ENCODE assay signal across 23 cellular contexts in genomic region chr2:45753381-45753780, GRCh38.
DNase-seq lines count a peak whose midpoint lies in the region; ATAC-seq and TF ChIP-seq lines count a peak whose summit lies in the region.
"Had no signal": no experiment of that assay in that cellular context is flagged by ENCODE, and none has a peak within 500 bp of the region (broad histone marks: within the 10 kb centered on the region; RNA-seq: fewer than 3 reads in every experiment).

No MANE protein-coding gene starts in this region.

- peaks cover 5% of the 10 kb centered on the region for H3K36me3 Mint-ChIP-seq in brain
- H3K36me3 Mint-ChIP-seq: CD14-positive monocyte had no signal

- intact Hi-C loops in mucosa of descending colon (cut with DNase I, micrococcal nuclease): no loop called here
- intact Hi-C loops in cardiac septum (cut with DNase I): no loop called here

- no peak for TF ChIP-seq CTCF in brain (conservative IDR thresholded peaks at IDR 0.05)
- no peak for TF ChIP-seq CTCF in mucosa of descending colon (IDR thresholded peaks at IDR 0.05)

- H3K36me3 ChIP-seq in KOPT-K1 (ENCODE audit: insufficient read depth, low read length): no peaks in the 10 kb centered on the region
- H3K36me3 ChIP-seq in mucosa of descending colon (ENCODE audit: low read depth): no peaks in the 10 kb centered on the region
- H3K36me3 ChIP-seq: BE2C had no signal

- peaks cover 26% of the 10 kb centered on the region for H3K4me1 Mint-ChIP-seq in brain

- peak; percentile 38 for ATAC-seq in mucosa of descending colon
- ATAC-seq: A549, GM12878, HCT116 had no signal

- no peaks in the 10 kb centered on the region for H3K4me1 ChIP-seq in mucosa of descending colon (ENCODE audit: low read depth)

- H3K27me3 Mint-ChIP-seq in brain: peaks cover 4% of the 10 kb centered on the region
- H3K27me3 Mint-ChIP-seq: CD4-positive, alpha-beta T cell; CD8-positive, alpha-beta memory T cell had no signal

- peak overlapping the region in 1 of 5 experiments; percentile 31 for H3K4me3 Mint-ChIP-seq in brain
- H3K4me3 Mint-ChIP-seq: CD14-positive monocyte; CD4-positive, alpha-beta T cell; CD8-positive, alpha-beta memory T cell; H9 had no signal

- peak overlapping the region in 4 of 5 experiments; percentile 42 to 95 (median 73) for H3K27ac Mint-ChIP-seq in brain
- H3K27ac Mint-ChIP-seq: CD14-positive monocyte; CD4-positive, alpha-beta T cell; H9 had no signal

- H3K9me3 ChIP-seq in KOPT-K1 (ENCODE audit: insufficient read depth, low read length, poor library complexity, severe bottlenecking) (no peaks in the 10 kb centered on the region), mucosa of descending colon (no peaks in the 10 kb centered on the region)
- H3K9me3 ChIP-seq: A549, BE2C had no signal

- H3K9me3 Mint-ChIP-seq in brain: peaks cover 3 to 8% (median 5%) of the 10 kb centered on the region in 5 experiments
- H3K9me3 Mint-ChIP-seq: CD4-positive, alpha-beta T cell; H9 had no signal

- H3K27ac ChIP-seq in KOPT-K1 (ENCODE audit: low read depth, low read length, poor library complexity, severe bottlenecking): peak overlapping the region; percentile 45
- H3K27ac ChIP-seq: A549, GM23248 had no signal

- H3K4me3 ChIP-seq in mucosa of descending colon: no peak overlapping the region
- H3K4me3 ChIP-seq: A549; BLaER1 treated with 17β-estradiol and CSF1 and Interleukin-3, amounts not matched to agents 10 nM and 100 nM; GM12878; GM23248 had no signal

- DNase-seq in mucosa of descending colon (no peak), H4 (ENCODE audit: low spot score) (no peak), cardiac septum (ENCODE audit: low spot score) (no peak)
- DNase-seq in stimulated activated CD4-positive, alpha-beta T cell treated with anti-CD3 and anti-CD28 coated beads, Interleukin-1b, Interleukin-23, amount 100 ng/mL, for 48 hours: no peak
- DNase-seq: 8988T; ACHN; AML-193; BE2C; CD4-positive, alpha-beta T cell; CD8-positive, alpha-beta memory T cell; DMS 273 treated with DMSO at 0.1 percent for 48 hours; DMS79; EL; GDM1; GM23248; H9 had no signal
